ENCODE assay signal across 16 cellular contexts in the genomic region with DNA sequence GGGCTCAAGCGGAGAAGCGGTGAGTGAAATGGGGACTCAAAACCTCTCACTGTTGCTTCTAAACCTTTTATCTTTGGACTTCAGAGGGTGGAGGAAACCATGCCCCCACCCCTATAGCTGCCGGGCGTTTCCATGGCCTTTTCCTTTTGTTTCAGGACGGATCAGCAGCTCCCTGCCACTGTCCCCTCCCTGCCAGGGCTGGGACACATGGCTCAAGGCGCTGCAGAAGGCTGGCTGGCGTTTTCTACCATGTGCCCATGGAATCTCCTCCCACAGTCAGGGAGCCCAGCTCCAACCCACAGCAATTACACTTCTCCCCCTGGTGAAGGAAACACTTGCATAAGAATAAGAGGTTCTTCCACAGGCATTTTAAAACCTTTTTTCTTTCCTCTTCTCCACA.
"Had no signal": no experiment of that assay in that cellular context is flagged by ENCODE, and none has a peak within 500 bp of the region (broad histone marks: within the 10 kb centered on the region; RNA-seq: fewer than 3 reads in every experiment).

No MANE protein-coding gene starts in this region.

- H3K27me3 ChIP-seq: esophagus muscularis mucosa, stomach, testis, upper lobe of right lung had no signal

- H3K9ac ChIP-seq: parathyroid adenoma had no signal

- H2AFZ ChIP-seq: parathyroid adenoma had no signal

- H3K79me2 ChIP-seq: parathyroid adenoma had no signal

- H3K36me3 Mint-ChIP-seq: activated CD8-positive, alpha-beta memory T cell treated with anti-CD3 and anti-CD28 coated beads, Interleukin-2, amount 10 ng/mL, durations not matched to agents 7 days and 5 days; naive B cell had no signal

- DNase-seq: activated CD4-positive, alpha-beta T cell treated with anti-CD3 and anti-CD28 coated beads, Interleukin-2, amount 50 U/mL, for 48 hours; activated CD4-positive, CD25-positive, alpha-beta regulatory T cell treated with anti-CD3 and anti-CD28 coated beads, Interleukin-2, amount 50 U/mL, for 72 hours; activated CD8-positive, alpha-beta memory T cell treated with anti-CD3 and anti-CD28 coated beads, Interleukin-2, amount 10 ng/mL, durations not matched to agents 7 days and 5 days; activated naive CD4-positive, alpha-beta T cell treated with anti-CD3 and anti-CD28 coated beads, Interleukin-2, amount 50 U/mL, for 16 hours; activated T-cell treated with anti-CD3 and anti-CD28 coated beads, Interleukin-2, amount 50 U/mL, for 1 hour; naive B cell; stimulated activated CD4-positive, alpha-beta T cell treated with anti-CD3 and anti-CD28 coated beads, Interleukin-12 subunit alpha, Interleukin-12 subunit beta, amount 100 ng/mL, for 4 hours; stimulated activated CD4-positive, alpha-beta T cell treated with anti-CD3 and anti-CD28 coated beads, Interleukin-2, amount 100 ng/mL, for 24 hours; stomach; testis; upper lobe of right lung had no signal

- H3K36me3 ChIP-seq: esophagus muscularis mucosa, stomach, upper lobe of right lung had no signal

- H3K27me3 Mint-ChIP-seq: activated CD8-positive, alpha-beta memory T cell treated with anti-CD3 and anti-CD28 coated beads, Interleukin-2, amount 10 ng/mL, durations not matched to agents 7 days and 5 days; naive B cell had no signal

- H3K9me3 ChIP-seq: esophagus muscularis mucosa, testis, upper lobe of right lung had no signal

- H3K4me3 Mint-ChIP-seq: activated CD8-positive, alpha-beta memory T cell treated with anti-CD3 and anti-CD28 coated beads, Interleukin-2, amount 10 ng/mL, durations not matched to agents 7 days and 5 days; naive B cell had no signal

- H3K4me3 ChIP-seq: esophagus muscularis mucosa, stomach, testis, upper lobe of right lung had no signal

- FAIRE-seq: colon, keratinocyte had no signal

- ATAC-seq: activated CD8-positive, alpha-beta memory T cell treated with anti-CD3 and anti-CD28 coated beads, Interleukin-2, amount 10 ng/mL, durations not matched to agents 7 days and 5 days; left lobe of liver; upper lobe of right lung had no signal

- H3K27ac Mint-ChIP-seq: activated CD8-positive, alpha-beta memory T cell treated with anti-CD3 and anti-CD28 coated beads, Interleukin-2, amount 10 ng/mL, durations not matched to agents 7 days and 5 days had no signal

- H3K4me1 Mint-ChIP-seq: activated CD8-positive, alpha-beta memory T cell treated with anti-CD3 and anti-CD28 coated beads, Interleukin-2, amount 10 ng/mL, durations not matched to agents 7 days and 5 days; naive B cell had no signal

- H3K4me1 ChIP-seq: esophagus muscularis mucosa, parathyroid adenoma, stomach, testis, upper lobe of right lung had no signal

- H3K27ac ChIP-seq: esophagus muscularis mucosa, parathyroid adenoma, stomach, testis, upper lobe of right lung had no signal
